In genomic region chr1:236685917-236686814, GRCh38 we compare ENCODE assay signal across 8 cellular contexts. TPM values are rescaled to one million over a fixed set of nuclear protein-coding genes. Genes with fewer than 3 reads are reported as not detected.
DNase-seq lines count a peak whose midpoint lies in the region; ATAC-seq and TF ChIP-seq lines count a peak whose summit lies in the region.

ACTN2 (plus strand) TSS chr1:236686499; CDS start chr1:236686674, 175 bp downstream.

- H3K27ac Mint-ChIP-seq in GM23338 = no peak within 1 kb of the TSS
- H3K27ac Mint-ChIP-seq in stimulated activated memory B cell treated with anti-CD40 and anti-IgM and Interleukin-4, amounts not matched to agents 10 μg/mL and 1 μg/mL and 100 μg/mL, for 72 hours = no peak within 1 kb of the TSS

- H3K27me3 Mint-ChIP-seq in GM23338 (ENCODE audit: insufficient read depth, low read depth, poor library complexity) = peaks cover 27% of the 10 kb centered on the region
- peaks cover 79% of the 10 kb centered on the region for H3K27me3 Mint-ChIP-seq in stimulated activated memory B cell treated with anti-CD40 and anti-IgM and Interleukin-4, amounts not matched to agents 10 μg/mL and 1 μg/mL and 100 μg/mL, for 72 hours

- DNase-seq in DMS53 treated with DMSO at 0.1 percent for 48 hours (lab: John Stamatoyannopoulos, UW; ENCODE audit: unreplicated experiment) = peak; percentile 29
- DNase-seq in GM23338 (ENCODE audit: low spot score) = peak; percentile 85
- DNase-seq in NCI-H1105 treated with DMSO at 0.1 percent for 48 hours (lab: John Stamatoyannopoulos, UW) = peak; percentile 28
- DNase-seq in activated CD8-positive, alpha-beta memory T cell treated with anti-CD3 and anti-CD28 coated beads, Interleukin-2, amount 50 U/mL, for 24 hours (ENCODE audit: extremely low read depth) = peak; percentile 5
- DNase-seq in epithelial cell of esophagus (ENCODE audit: low read depth) = peak; percentile 20
- DNase-seq in Karpas-422 = no peak

- H3K9me3 Mint-ChIP-seq in GM23338 = peaks cover 12% of the 10 kb centered on the region
- H3K9me3 Mint-ChIP-seq in stimulated activated memory B cell treated with anti-CD40 and anti-IgM and Interleukin-4, amounts not matched to agents 10 μg/mL and 1 μg/mL and 100 μg/mL, for 72 hours = peaks cover 7% of the 10 kb centered on the region

- H3K36me3 Mint-ChIP-seq in GM23338 (ENCODE audit: low read depth) = peaks cover 7% of the 10 kb centered on the region
- peaks cover 8% of the 10 kb centered on the region for H3K36me3 Mint-ChIP-seq in stimulated activated memory B cell treated with anti-CD40 and anti-IgM and Interleukin-4, amounts not matched to agents 10 μg/mL and 1 μg/mL and 100 μg/mL, for 72 hours

- peaks cover 13% of the 10 kb centered on the region for H3K4me1 Mint-ChIP-seq in GM23338
- peaks cover 10% of the 10 kb centered on the region for H3K4me1 Mint-ChIP-seq in stimulated activated memory B cell treated with anti-CD40 and anti-IgM and Interleukin-4, amounts not matched to agents 10 μg/mL and 1 μg/mL and 100 μg/mL, for 72 hours

- H3K4me3 ChIP-seq in GM23338 (peak within 1 kb of the TSS; percentile 64), epithelial cell of esophagus (ENCODE audit: low read length) (peak within 1 kb of the TSS; percentile 22), muscle layer of duodenum (ENCODE audit: low read depth in 1 of 2, low read length in 2 of 2) (peak within 1 kb of the TSS; percentile 40 to 68), Karpas-422 (ENCODE audit: low read length) (no peak within 1 kb of the TSS)

- no peaks in the 10 kb centered on the region for H3K9me2 ChIP-seq in GM23338 (ENCODE audit: insufficient read depth)
- H3K9me2 ChIP-seq in Karpas-422 (replicated peaks; ENCODE audit: insufficient read depth, low read length) = no peaks in the 10 kb centered on the region

- H3K27ac ChIP-seq in GM23338 (ENCODE audit: low read depth) = no peak within 1 kb of the TSS
- H3K27ac ChIP-seq in muscle layer of duodenum (ENCODE audit: low read length) = no peak within 1 kb of the TSS
- no peak within 1 kb of the TSS for H3K27ac ChIP-seq in Karpas-422 (ENCODE audit: low read length)

- H3K36me3 ChIP-seq in GM23338 (ENCODE audit: insufficient read depth) (no peaks in the 10 kb centered on the region), muscle layer of duodenum (ENCODE audit: control insufficient read depth in 1 of 2, insufficient read depth in 2 of 2, low read length in 2 of 2) (no peaks in the 10 kb centered on the region), Karpas-422 (ENCODE audit: insufficient read depth, low read length) (no peaks in the 10 kb centered on the region)

- H3K79me2 ChIP-seq in GM23338 (replicated peaks; ENCODE audit: insufficient read depth) (no peaks in the 10 kb centered on the region), Karpas-422 (ENCODE audit: low read length) (no peaks in the 10 kb centered on the region)

- H3K4me2 ChIP-seq in GM23338 = peak within 1 kb of the TSS; percentile 86
- no peak within 1 kb of the TSS for H3K4me2 ChIP-seq in Karpas-422 (ENCODE audit: low read depth, low read length, poor library complexity, severe bottlenecking)

- no peak for TF ChIP-seq CTCF in GM23338 (conservative IDR thresholded peaks at IDR 0.05; ENCODE audit: low read depth in 2 of 2)
- TF ChIP-seq CTCF in epithelial cell of esophagus (IDR thresholded peaks at IDR 0.05; ENCODE audit: insufficient read depth, low read depth, low read length, missing control alignments) = no peak

- H3K4me1 ChIP-seq in GM23338 (ENCODE audit: insufficient read depth) (peaks cover 8% of the 10 kb centered on the region; the same call in 1 of the 2 replicates), muscle layer of duodenum (ENCODE audit: control insufficient read depth in 1 of 2, insufficient read depth in 2 of 2, low read length in 2 of 2) (peaks cover 0 to 11% of the 10 kb centered on the region in 2 donors), Karpas-422 (ENCODE audit: low read length) (no peaks in the 10 kb centered on the region)

- no peak within 1 kb of the TSS for H3K9ac ChIP-seq in Karpas-422 (ENCODE audit: low read length)

- H3K27me3 ChIP-seq in GM23338 (ENCODE audit: insufficient read depth) (peaks cover 40% of the 10 kb centered on the region), muscle layer of duodenum (ENCODE audit: low read depth, low read length) (peaks cover 12% of the 10 kb centered on the region), Karpas-422 (ENCODE audit: low read length) (no peaks in the 10 kb centered on the region)

- H3K9me3 ChIP-seq in muscle layer of duodenum (ENCODE audit: control insufficient read depth in 1 of 2, low read length in 2 of 2) (peaks cover 0 to 4% of the 10 kb centered on the region in 2 donors), Karpas-422 (ENCODE audit: low read length) (no peaks in the 10 kb centered on the region)

- peak within 1 kb of the TSS; percentile 71 for H3K4me3 Mint-ChIP-seq in GM23338
- H3K4me3 Mint-ChIP-seq in stimulated activated memory B cell treated with anti-CD40 and anti-IgM and Interleukin-4, amounts not matched to agents 10 μg/mL and 1 μg/mL and 100 μg/mL, for 72 hours = peak within 1 kb of the TSS; percentile 71

- H2AFZ ChIP-seq in GM23338 (peak within 1 kb of the TSS; percentile 96), Karpas-422 (ENCODE audit: low read length) (no peak within 1 kb of the TSS)

- peaks cover 4% of the 10 kb centered on the region for H3F3A ChIP-seq in GM23338 (replicated peaks; ENCODE audit: low read depth)

- H4K20me1 ChIP-seq in GM23338 (replicated peaks; ENCODE audit: insufficient read depth) (0 out of 2 replicates have a peak, but pooled peaks cover 3% of the 10 kb centered on the region), Karpas-422 (ENCODE audit: insufficient read depth, low read depth, low read length) (no peaks in the 10 kb centered on the region)

- peak; percentile 88 for ATAC-seq in GM23338
- ATAC-seq in stimulated activated memory B cell treated with anti-CD40 and anti-IgM and Interleukin-4, amounts not matched to agents 10 μg/mL and 1 μg/mL and 100 μg/mL, for 72 hours = peak; percentile 78

TF ChIP-seq in GM23338, 12 proteins besides CTCF, POLR2A, EP300 and RAD21:
- TF ChIP-seq EZH2phosphoT487 (IDR thresholded peaks at IDR 0.05; ENCODE audit: unreplicated experiment) = no peak
- no peak for TF ChIP-seq JUNB (IDR thresholded peaks at IDR 0.05; ENCODE audit: unreplicated experiment)
- TF ChIP-seq ZNF331 (CRISPR knock-in tag; IDR thresholded peaks at IDR 0.05; ENCODE audit: low read depth) = no peak

RNA-seq across cellular contexts. Expression of gene ACTN2, which starts in this region (rescaled TPM):
- total RNA-seq in GM23338 (2014; rRNA removed; shearing (Covaris generic)) = 1.8 and 1.9 TPM in 2 replicates
- 2.2 and 2.8 TPM in 2 replicates for polyA plus RNA-seq in GM23338 (2016; fragmentation: Nextera tagmentation; extraction: Ambion mirVana)
- not detected in 2 replicates for total RNA-seq in Karpas-422 (2014; rRNA removed; shearing (Covaris generic); ENCODE audit: low replicate concordance)
